ENCODE assay signal across 1 cellular context in genomic region chr15:84950570-84951111, GRCh38.
TF ChIP-seq lines count a peak whose summit lies in the region.

No MANE protein-coding gene starts in this region.

TF ChIP-seq in HepG2, 621 proteins besides CTCF, POLR2A, EP300 and RAD21:
- TF ChIP-seq MED1 (CRISPR knock-in tag; IDR thresholded peaks at IDR 0.05) (0 out of 2 replicates have a peak, but pooled peaks have one; percentile 19), SOX6 (IDR thresholded peaks at IDR 0.05) (no peak), SOX6 (CRISPR knock-in tag; IDR thresholded peaks at IDR 0.05) (0 out of 2 replicates have a peak, but pooled peaks have one; percentile 11), RXRB (CRISPR knock-in tag; IDR thresholded peaks at IDR 0.05; ENCODE audit: borderline replicate concordance) (no peak)
